36 cellular contexts compared by ENCODE assay signal in the genomic region with DNA sequence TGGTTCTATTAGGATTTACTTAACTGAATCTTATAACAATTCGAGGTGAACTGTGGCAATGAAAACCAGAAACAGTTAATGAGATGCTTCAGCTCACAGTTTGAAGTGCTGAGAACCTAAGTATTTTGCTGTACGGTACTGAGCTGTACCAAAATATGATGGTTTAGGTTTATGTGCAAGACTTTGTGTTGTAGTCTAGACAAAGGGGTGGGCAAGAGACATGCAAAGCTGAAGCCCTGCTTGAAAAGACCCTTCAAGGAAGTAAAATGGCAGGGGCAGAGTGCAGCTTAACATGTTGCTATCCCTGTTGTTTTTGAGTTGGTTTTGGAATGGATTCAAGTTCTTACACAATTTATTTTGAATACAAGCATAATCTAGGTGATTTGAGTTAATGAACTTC. TPM values are rescaled to one million over a fixed set of nuclear protein-coding genes. Genes with fewer than 3 reads are reported as not detected.
"Had no signal": no experiment of that assay in that cellular context is flagged by ENCODE, and none has a peak within 500 bp of the region (broad histone marks: within the 10 kb centered on the region; RNA-seq: fewer than 3 reads in every experiment).

No MANE protein-coding gene starts in this region.

- FAIRE-seq: astrocyte, bronchial epithelial cell, TTC549 had no signal

- H3K9me3 ChIP-seq: adrenal gland had no signal

- H3K27me3 ChIP-seq: cardiac muscle cell had no signal

- H3K4me1 ChIP-seq: adrenal gland had no signal

- H3K4me3 ChIP-seq: adrenal gland, cardiac muscle cell had no signal

- H3K36me3 ChIP-seq: adrenal gland, cardiac muscle cell had no signal

- H3K27ac ChIP-seq: adrenal gland, cardiac muscle cell, VCaP had no signal

- DNase-seq: activated B cell treated with CpG ODN at 0.5 μM for 24 hours; activated CD4-positive, alpha-beta memory T cell treated with anti-CD3 and anti-CD28 coated beads for 36 hours; activated CD4-positive, alpha-beta T cell treated with anti-CD3 and anti-CD28 coated beads for 4 hours; activated CD4-positive, alpha-beta T cell treated with anti-CD3 and anti-CD28 coated beads, Interleukin-2, amount 10 ng/mL, durations not matched to agents 24 days and 14 days; activated CD4-positive, alpha-beta T cell treated with anti-CD3 and anti-CD28 coated beads, Interleukin-2, amount 50 U/mL, for 1 hour; activated CD4-positive, alpha-beta T cell treated with anti-CD3 and anti-CD28 coated beads, Interleukin-2, amount 50 U/mL, for 4 hours; activated CD4-positive, CD25-positive, alpha-beta regulatory T cell treated with anti-CD3 and anti-CD28 coated beads, Interleukin-2, amount 50 U/mL, for 72 hours; activated CD8-positive, alpha-beta memory T cell treated with anti-CD3 and anti-CD28 coated beads, Interleukin-2, amount 50 U/mL, for 4 hours; activated CD8-positive, alpha-beta T cell treated with anti-CD3 and anti-CD28 coated beads for 36 hours; activated effector memory CD4-positive, alpha-beta T cell treated with anti-CD3 and anti-CD28 coated beads, Interleukin-2, amount 50 U/mL, for 16 hours; activated gamma-delta T cell treated with Interleukin-2 at 50 U/mL for 16 hours; activated naive CD4-positive, alpha-beta T cell; activated naive CD4-positive, alpha-beta T cell treated with anti-CD3 and anti-CD28 coated beads for 36 hours; activated naive CD4-positive, alpha-beta T cell treated with anti-CD3 and anti-CD28 coated beads, Interleukin-2, amount 50 U/mL, for 16 hours; activated naive CD8-positive, alpha-beta T cell treated with anti-CD3 and anti-CD28 coated beads for 36 hours; activated T-cell treated with anti-CD3 and anti-CD28 coated beads for 4 hours; activated T-cell treated with anti-CD3 and anti-CD28 coated beads, Interleukin-2, amount 50 U/mL, for 1 hour; activated T-cell treated with anti-CD3 and anti-CD28 coated beads, Interleukin-2, amount 50 U/mL, for 4 hours; activated T-cell treated with anti-CD3 and anti-CD28 coated beads, Interleukin-2, amount 50 U/mL, for 72 hours; adrenal gland; amniotic stem cell; aorta; caudate nucleus; cerebellar nuclear complex; T-helper 1 cell; T-helper 2 cell; T-helper 9 cell had no signal

- ATAC-seq: activated CD8-positive, alpha-beta T cell treated with anti-CD3 and anti-CD28 coated beads for 36 hours; activated naive CD4-positive, alpha-beta T cell treated with anti-CD3 and anti-CD28 coated beads, Interleukin-2, amount 50 U/mL, for 72 hours; activated T-cell treated with anti-CD3 and anti-CD28 coated beads, Interleukin-2, amount 50 U/mL, for 4 hours; activated T-cell treated with anti-CD3 and anti-CD28 coated beads, Interleukin-2, amount 50 U/mL, for 72 hours; activated T-helper 17 cell treated with anti-CD3 and anti-CD28 coated beads, Interleukin-2, amount 50 U/mL, for 72 hours had no signal

RNA-seq across cellular contexts. Expression of a gene that starts 54.0 kb away (rescaled TPM):
- total RNA-seq: activated B cell treated with CpG ODN at 0.5 μM for 24 hours; activated CD4-positive, alpha-beta memory T cell treated with anti-CD3 and anti-CD28 coated beads for 36 hours; activated CD4-positive, alpha-beta T cell treated with anti-CD3 and anti-CD28 coated beads, Interleukin-2, amount 10 ng/mL, durations not matched to agents 24 days and 14 days; activated CD8-positive, alpha-beta memory T cell treated with anti-CD3 and anti-CD28 coated beads for 36 hours; activated CD8-positive, alpha-beta T cell treated with anti-CD3 and anti-CD28 coated beads for 36 hours; activated naive CD4-positive, alpha-beta T cell treated with anti-CD3 and anti-CD28 coated beads for 36 hours; activated naive CD4-positive, alpha-beta T cell treated with anti-CD3 and anti-CD28 coated beads, Interleukin-2, amount 50 U/mL, for 72 hours; activated naive CD8-positive, alpha-beta T cell treated with anti-CD3 and anti-CD28 coated beads for 36 hours; activated T-cell treated with anti-CD3 and anti-CD28 coated beads, Interleukin-2, amount 50 U/mL, for 72 hours; activated T-helper 1 cell treated with anti-CD3 and anti-CD28 coated beads, Interleukin-12 subunit alpha, Interleukin-12 subunit beta, Interleukin-2, Interleukin-4 antibody, amounts not matched to agents 30 ng/mL and 10 ng/mL and 1 ng/mL, durations not matched to agents 14 hours and 24 hours and 36 hours; activated T-helper 17 cell treated with anti-CD3 and anti-CD28 coated beads, Interleukin-2, amount 50 U/mL, for 72 hours; bronchial epithelial cell had no signal
